Comparison of ENCODE assay signal across 18 cellular contexts in the genomic region with DNA sequence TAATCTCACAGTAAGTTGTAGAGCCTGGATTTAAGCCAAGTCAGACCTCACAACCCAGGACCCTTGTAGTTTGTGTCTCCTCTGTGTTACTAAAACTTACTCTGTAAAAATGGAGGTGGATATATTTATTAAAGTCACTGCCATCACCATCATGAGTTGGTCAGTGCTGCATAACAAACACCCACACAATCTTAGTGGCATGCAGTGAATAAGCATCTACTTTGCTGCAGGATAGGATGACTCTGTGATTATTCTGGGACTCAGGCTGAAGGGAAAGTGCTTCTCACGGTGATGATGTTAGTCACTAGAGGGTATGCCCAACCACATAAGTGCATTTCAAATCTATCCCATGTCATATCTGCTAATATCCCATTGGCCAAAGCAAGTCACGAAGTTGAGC.
DNase-seq lines count a peak whose midpoint lies in the region; ATAC-seq lines count a peak whose summit lies in the region.
"Had no signal": no experiment of that assay in that cellular context is flagged by ENCODE, and none has a peak within 500 bp of the region (broad histone marks: within the 10 kb centered on the region; RNA-seq: fewer than 3 reads in every experiment).

No MANE protein-coding gene starts in this region.

- DNase-seq in stimulated activated naive CD8-positive, alpha-beta T cell treated with anti-CD3 and anti-CD28 coated beads, Interleukin-15, Interleukin-2, amounts not matched to agents 100 U/mL and 50 U/mL, for 24 hours: no peak
- DNase-seq in stimulated activated naive CD8-positive, alpha-beta T cell treated with anti-CD3 and anti-CD28 coated beads, Interleukin-15, amount 100 ng/mL, for 72 hours: no peak
- DNase-seq in T-helper 17 cell: no peak
- peak; percentile 25 for DNase-seq in inferior parietal cortex (ENCODE audit: extremely low spot score)
- no peak for DNase-seq in HUDEP-2 (lab: John Stamatoyannopoulos, UW; ENCODE audit: unreplicated experiment in 76 of 76)
- DNase-seq in C1 segment of cervical spinal cord (lab: John Stamatoyannopoulos, UW): no peak
- DNase-seq in NCI-H748 (lab: John Stamatoyannopoulos, UW; ENCODE audit: unreplicated experiment): no peak
- DNase-seq: activated naive CD4-positive, alpha-beta T cell treated with Interleukin-2 at 50 U/mL for 16 hours; AML-193; DMS79; effector CD8-positive, alpha-beta T cell; left colon; NCI-H1436; NCI-H446 treated with DMSO at 0.1 percent for 48 hours; stomach had no signal

- peak overlapping the region in 1 of 2 donors; percentile 33 for H3K27ac Mint-ChIP-seq in stimulated activated naive CD8-positive, alpha-beta T cell treated with anti-CD3 and anti-CD28 coated beads, Interleukin-15, amount 100 ng/mL, for 72 hours
- H3K27ac Mint-ChIP-seq in T-helper 17 cell: peak overlapping the region; percentile 98
- H3K27ac Mint-ChIP-seq: GM23338 had no signal

- H3K4me1 Mint-ChIP-seq in stimulated activated naive CD8-positive, alpha-beta T cell treated with anti-CD3 and anti-CD28 coated beads, Interleukin-15, amount 100 ng/mL, for 72 hours: peaks cover 37% of the 10 kb centered on the region
- peaks cover 23% of the 10 kb centered on the region for H3K4me1 Mint-ChIP-seq in T-helper 17 cell

- H3K4me3 Mint-ChIP-seq in stimulated activated naive CD8-positive, alpha-beta T cell treated with anti-CD3 and anti-CD28 coated beads, Interleukin-15, amount 100 ng/mL, for 72 hours: peak overlapping the region in 1 of 2 donors; percentile 53
- H3K4me3 Mint-ChIP-seq in T-helper 17 cell: peak overlapping the region; percentile 46
- H3K4me3 Mint-ChIP-seq: GM23338 had no signal

- H3K36me3 Mint-ChIP-seq in T-helper 17 cell (ENCODE audit: low read depth): no peaks in the 10 kb centered on the region

- H3K9me3 ChIP-seq in T-helper 17 cell (ENCODE audit: control insufficient read depth, low read length, poor library complexity, severe bottlenecking): no peaks in the 10 kb centered on the region
- H3K9me3 ChIP-seq: stomach, vagina had no signal

- ATAC-seq in stimulated activated naive CD8-positive, alpha-beta T cell treated with anti-CD3 and anti-CD28 coated beads, Interleukin-15, Interleukin-2, amounts not matched to agents 100 U/mL and 50 U/mL, for 24 hours: peak; percentile 30
- no peak for ATAC-seq in stimulated activated naive CD8-positive, alpha-beta T cell treated with anti-CD3 and anti-CD28 coated beads, Interleukin-15, amount 100 ng/mL, for 72 hours
- ATAC-seq in T-helper 17 cell: no peak
- ATAC-seq in GM21723 (IDR thresholded peaks at IDR 0.05; ENCODE audit: unreplicated experiment): no peak
- ATAC-seq: GM23338 had no signal

- H3K27me3 Mint-ChIP-seq in stimulated activated naive CD8-positive, alpha-beta T cell treated with anti-CD3 and anti-CD28 coated beads, Interleukin-15, amount 100 ng/mL, for 72 hours: no peaks in the 10 kb centered on the region
- no peaks in the 10 kb centered on the region for H3K27me3 Mint-ChIP-seq in T-helper 17 cell

- no peaks in the 10 kb centered on the region for H3K9me3 Mint-ChIP-seq in stimulated activated naive CD8-positive, alpha-beta T cell treated with anti-CD3 and anti-CD28 coated beads, Interleukin-15, amount 100 ng/mL, for 72 hours
